Comparison of ENCODE assay signal across 10 cellular contexts in the genomic region with DNA sequence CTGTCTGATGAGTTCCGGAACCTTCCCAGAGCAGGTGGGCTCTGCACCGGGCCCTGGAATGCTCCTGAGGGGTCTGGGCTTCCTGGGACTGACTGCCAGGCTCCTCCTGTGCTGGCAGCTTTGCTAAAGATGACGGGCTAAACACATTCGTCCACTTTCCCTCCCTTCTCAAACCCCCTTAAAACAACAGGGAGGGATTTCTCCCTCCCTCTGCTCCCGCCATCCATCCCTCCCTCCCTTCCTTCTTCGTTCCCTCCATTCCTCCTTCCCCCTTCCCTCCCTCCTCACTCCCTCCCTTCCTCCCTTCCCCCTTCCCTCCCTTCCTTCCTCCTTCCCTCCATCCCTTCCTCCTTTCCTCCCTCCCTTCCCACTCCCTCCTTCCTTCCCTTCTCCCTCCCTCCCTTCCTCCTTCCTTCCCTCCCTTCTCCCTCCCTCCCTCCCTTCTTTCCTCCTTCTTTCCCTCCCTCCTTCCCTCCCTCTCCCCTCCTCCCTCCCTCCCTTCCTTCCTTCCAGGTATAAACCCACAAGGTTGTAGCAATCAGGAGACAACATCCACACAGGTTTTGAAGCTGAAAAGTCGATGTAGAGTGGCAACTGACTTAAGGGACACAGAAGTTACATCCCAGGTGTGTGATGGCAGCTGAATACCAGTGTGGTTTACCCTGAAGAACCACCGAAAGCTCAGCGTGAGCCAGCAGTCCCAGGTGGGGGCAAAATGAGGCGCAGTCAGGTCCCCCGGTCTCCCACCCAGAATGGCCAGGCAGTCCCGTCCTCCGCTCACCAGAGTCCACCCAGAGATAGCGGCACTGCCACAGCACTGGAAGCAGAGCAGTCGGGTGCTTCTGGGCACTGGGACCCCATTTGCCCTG. TPM values are rescaled to one million over a fixed set of nuclear protein-coding genes. Genes with fewer than 3 reads are reported as not detected.
DNase-seq lines count a peak whose midpoint lies in the region; ATAC-seq, FAIRE-seq and TF ChIP-seq lines count a peak whose summit lies in the region.
"Had no signal": no experiment of that assay in that cellular context is flagged by ENCODE, and none has a peak within 500 bp of the region (broad histone marks: within the 10 kb centered on the region; RNA-seq: fewer than 3 reads in every experiment).

No MANE protein-coding gene starts in this region.

- no peak overlapping the region for H4K8ac ChIP-seq in neuronal stem cell (ENCODE audit: low read depth, low read length)

- WGBS in A549 (ENCODE audit: missing lambda C conversion rate), result 73% methylated on average over 13 of the region's 15 CpGs
- no CpG with 5 or more reads among the region's 15 CpGs for WGBS in neuronal stem cell (ENCODE audit: extremely low coverage in 2 of 2, insufficient read length in 2 of 2, insufficient replicate concordance in 1 of 2), 2 donors

- DNase-seq in A549 (ENCODE audit: low read depth in 1 of 2, low spot score in 1 of 2) (no peak), neuronal stem cell (ENCODE audit: low spot score) (no peak), NCI-H510A treated with DMSO at 0.1 percent for 48 hours (lab: John Stamatoyannopoulos, UW) (no peak), superior temporal gyrus (ENCODE audit: extremely low spot score) (no peak), glomerular visceral epithelial cell (ENCODE audit: extremely low spot score) (no peak), retina (no peak)
- DNase-seq: GOT3 had no signal

- peak overlapping the region; percentile 19 for H2BK120ac ChIP-seq in neuronal stem cell (ENCODE audit: low read depth, low read length)

- peak overlapping the region; percentile 95 for H3K18ac ChIP-seq in neuronal stem cell (ENCODE audit: low read length)

- no peaks in the 10 kb centered on the region for H3K9me3 ChIP-seq in A549
- no peaks in the 10 kb centered on the region for H3K9me3 ChIP-seq in duodenal mucosa (ENCODE audit: control insufficient read depth in 1 of 2, low read length in 2 of 2)
- H3K9me3 ChIP-seq in neuronal stem cell (replicated peaks in 1 of 2; ENCODE audit: control insufficient read depth in 2 of 2, insufficient read depth in 1 of 2, low read depth in 1 of 2, low read length in 2 of 2), result peaks cover 0 to 2% of the 10 kb centered on the region in 2 donors

- H3K4me3 ChIP-seq in A549 (no peak overlapping the region), KMS-11 (IDR thresholded peaks at IDR 0.05; ENCODE audit: insufficient read depth, low read depth, low read length) (no peak overlapping the region), duodenal mucosa (ENCODE audit: low read depth in 1 of 2, low read length in 2 of 2) (peak overlapping the region; percentile 53 to 55), neuronal stem cell (ENCODE audit: low read length in 2 of 2) (no peak overlapping the region)

- CTCF ChIA-PET in A549 (lab: Yijun Ruan, JAX), result interaction anchor here (0.8 to 1.2 kb wide), 5 partner anchors 29 to 91 kb away, joined by 3 to 5 read pairs (median 3); no protein-coding TSS in a partner anchor

- ATAC-seq in A549, result no peak

- H3K4ac ChIP-seq in neuronal stem cell (ENCODE audit: low read length), result no peak overlapping the region

- peak overlapping the region; percentile 4 for H2BK12ac ChIP-seq in neuronal stem cell (ENCODE audit: low read length)

- no peak overlapping the region for H3K14ac ChIP-seq in neuronal stem cell (ENCODE audit: low read length)

- 0 out of 3 replicates have a peak, but pooled peaks cover 8% of the 10 kb centered on the region for H3K4me1 ChIP-seq in A549
- H3K4me1 ChIP-seq in KMS-11 (ENCODE audit: low read depth, poor library complexity, severe bottlenecking), result peaks cover 94% of the 10 kb centered on the region
- H3K4me1 ChIP-seq in duodenal mucosa (ENCODE audit: control insufficient read depth in 1 of 2, insufficient read depth in 2 of 2, low read length in 2 of 2), result peaks cover 7 to 29% of the 10 kb centered on the region in 2 donors
- H3K4me1 ChIP-seq in neuronal stem cell (ENCODE audit: control insufficient read depth in 2 of 2, insufficient read depth in 1 of 2, low read depth in 1 of 2, low read length in 2 of 2), result peaks cover 5 to 6% of the 10 kb centered on the region in 2 donors

- peak overlapping the region; percentile 71 for H2AK5ac ChIP-seq in neuronal stem cell (ENCODE audit: low read depth, low read length)

- no peaks in the 10 kb centered on the region for H3K79me2 ChIP-seq in KMS-11 (ENCODE audit: insufficient read depth, low read depth)

- H3K27ac ChIP-seq in A549 (peak overlapping the region in 1 of 2 experiments; percentile 72; a peak in 4 of 6 replicates), KMS-11 (peak overlapping the region; percentile 89), duodenal mucosa (ENCODE audit: low read depth, low read length) (no peak overlapping the region), neuronal stem cell (replicated peaks; ENCODE audit: low read length) (no peak overlapping the region)

- H2BK5ac ChIP-seq in neuronal stem cell (ENCODE audit: low read length), result no peak overlapping the region

- H3K36me3 ChIP-seq in KMS-11 (ENCODE audit: insufficient read depth), result no peaks in the 10 kb centered on the region
- peaks cover 0 to 5% of the 10 kb centered on the region in 2 donors for H3K36me3 ChIP-seq in duodenal mucosa (ENCODE audit: control insufficient read depth in 1 of 2, insufficient read depth in 2 of 2, low read length in 2 of 2)
- no peaks in the 10 kb centered on the region for H3K36me3 ChIP-seq in neuronal stem cell (replicated peaks in 1 of 2; ENCODE audit: control insufficient read depth in 2 of 2, insufficient read depth in 2 of 2, low read length in 2 of 2)

- POLR2A ChIA-PET in A549 (lab: Yijun Ruan, JAX), result interaction anchor here (0.6 to 0.7 kb wide), 2 partner anchors 82 to 118 kb away, joined by 6 to 8 read pairs; partner anchors contain the start of gene ATF4

- H2BK15ac ChIP-seq in neuronal stem cell (ENCODE audit: low read length), result no peak overlapping the region

- TF ChIP-seq CTCF in A549 (IDR thresholded peaks at IDR 0.05) (no peak), KMS-11 (conservative IDR thresholded peaks at IDR 0.05; ENCODE audit: low read depth, low read length) (no peak)

- H2AFZ ChIP-seq in KMS-11 (ENCODE audit: low read depth) (0 out of 2 replicates have a peak overlapping the region, but pooled peaks have one; percentile 30), neuronal stem cell (ENCODE audit: low read length) (peak overlapping the region; percentile 71)

- no peak for TF ChIP-seq EP300 in A549 (IDR thresholded peaks at IDR 0.05)

- peak overlapping the region; percentile 55 for H3K23ac ChIP-seq in neuronal stem cell (ENCODE audit: low read depth, low read length, poor library complexity)

- no peak for FAIRE-seq in A549 (lab: Jason Lieb, UNC)
- FAIRE-seq: colon had no signal

- no peak for TF ChIP-seq RAD21 in A549 (conservative IDR thresholded peaks at IDR 0.05 in 1 of 2, IDR thresholded peaks at IDR 0.05 in 1 of 2)

- no peaks in the 10 kb centered on the region for H3K79me1 ChIP-seq in neuronal stem cell (ENCODE audit: low read depth, low read length)

- H3K9ac ChIP-seq in KMS-11, result peak overlapping the region; percentile 62; the same call in 1 of the 2 replicates
- peak overlapping the region; percentile 50 to 55 for H3K9ac ChIP-seq in duodenal mucosa (ENCODE audit: low read depth in 1 of 2, low read length in 2 of 2)
- no peak overlapping the region for H3K9ac ChIP-seq in neuronal stem cell (ENCODE audit: low read depth, low read length, poor library complexity)

- H4K20me1 ChIP-seq in KMS-11 (ENCODE audit: insufficient read depth), result no peaks in the 10 kb centered on the region

- H3K27me3 ChIP-seq in KMS-11 (ENCODE audit: insufficient read depth, low read depth) (no peaks in the 10 kb centered on the region), duodenal mucosa (ENCODE audit: control insufficient read depth in 1 of 2, insufficient read depth in 2 of 2, low read length in 2 of 2) (no peaks in the 10 kb centered on the region), neuronal stem cell (ENCODE audit: control insufficient read depth in 3 of 3, insufficient read depth in 3 of 3, low read depth in 1 of 3, low read length in 3 of 3) (peaks cover 0 to 4% (median 0%) of the 10 kb centered on the region in 3 experiments)

- H3K4me2 ChIP-seq in A549, result peak overlapping the region; percentile 69
- peak overlapping the region; percentile 100 for H3K4me2 ChIP-seq in KMS-11
- H3K4me2 ChIP-seq in neuronal stem cell (ENCODE audit: insufficient read depth, low read length, poor library complexity, severe bottlenecking), result no peak overlapping the region

- H4K91ac ChIP-seq in neuronal stem cell (ENCODE audit: low read depth, low read length, poor library complexity), result no peak overlapping the region

- TF ChIP-seq POLR2A in A549 (IDR thresholded peaks at IDR 0.05; ENCODE audit: low read length), result no peak

TF ChIP-seq in A549, 52 proteins besides CTCF, POLR2A, EP300 and RAD21 (continues in another document):
- TF ChIP-seq KDM5A (IDR thresholded peaks at IDR 0.05), result no peak
- no peak for TF ChIP-seq EHF (CRISPR knock-in tag; IDR thresholded peaks at IDR 0.05)
- no peak for TF ChIP-seq RARB (CRISPR knock-in tag; IDR thresholded peaks at IDR 0.05)
- TF ChIP-seq HES2 (IDR thresholded peaks at IDR 0.05), result no peak
- no peak for TF ChIP-seq SREBF2 (IDR thresholded peaks at IDR 0.05)
- TF ChIP-seq ESRRA (IDR thresholded peaks at IDR 0.05; ENCODE audit: borderline replicate concordance, low read length), result no peak
- TF ChIP-seq PHF8 (IDR thresholded peaks at IDR 0.05; ENCODE audit: borderline replicate concordance, low read depth), result no peak
- no peak for TF ChIP-seq FOSB (CRISPR knock-in tag; IDR thresholded peaks at IDR 0.05)
- TF ChIP-seq TP53 (CRISPR knock-in tag; IDR thresholded peaks at IDR 0.05), result no peak
- no peak for TF ChIP-seq EHMT2 (IDR thresholded peaks at IDR 0.05; ENCODE audit: low read depth)

RNA-seq across cellular contexts. Expression of gene MGAT3, which starts 18.7 kb away (rescaled TPM):
- polyA plus RNA-seq in A549 (2011; rRNA removed), result 0.62 and 0.65 TPM in 2 replicates
- 0.63 and 1.1 TPM in 2 replicates for polyA plus RNA-seq in A549 (2012; cell fraction: cytosol; rRNA removed)
- polyA plus RNA-seq in A549 (2012; cell fraction: nucleus; rRNA removed), result 0.95 and 0.98 TPM in 2 replicates
- polyA plus RNA-seq in A549 (2017; fragmentation: RNase III; extraction: RNeasy Plus Mini Kit Qiagen cat#74134 plus additional on column Dnase treatment), result 0.64 to 0.84 TPM (median 0.70 TPM) in 3 replicates
- 0.58 and 0.70 TPM in 2 replicates for polyA minus RNA-seq in A549 (2011; rRNA and poly(A)+ RNA removed)
- polyA plus RNA-seq in neuronal stem cell (2013, experiment 1 of 2), result 13.5 TPM
- 13.6 TPM for polyA plus RNA-seq in neuronal stem cell (2013, experiment 2 of 2)

RNA-seq across cellular contexts. Expression of gene TAB1, which starts 38.5 kb away (rescaled TPM):
- polyA plus RNA-seq in A549 (2011; rRNA removed) (10.4 and 11.3 TPM in 2 replicates), A549 (2017; fragmentation: RNase III; extraction: RNeasy Plus Mini Kit Qiagen cat#74134 plus additional on column Dnase treatment) (8.7 to 10.5 TPM (median 9.9 TPM) in 3 replicates)
- polyA plus RNA-seq in A549 (2012; cell fraction: cytosol; rRNA removed), result 16.4 and 20.1 TPM in 2 replicates
- 38.3 and 41.0 TPM in 2 replicates for polyA plus RNA-seq in A549 (2012; cell fraction: nucleus; rRNA removed)
- polyA minus RNA-seq in A549 (2011; rRNA and poly(A)+ RNA removed), result 9.5 and 11.2 TPM in 2 replicates
- polyA plus RNA-seq in neuronal stem cell (2013, experiment 1 of 2), result 25.7 TPM
- 24.2 TPM for polyA plus RNA-seq in neuronal stem cell (2013, experiment 2 of 2)

Comparison
In these comparisons a context has a peak if more than half of its experiments do, and no peak if none do; other contexts are left out.
1. H3K4me3 ChIP-seq: peak in duodenal mucosa (2 of 2); none in A549 (single experiment), KMS-11 (single experiment) and neuronal stem cell (0 of 2).